ENCODE assay signal across 22 cellular contexts in genomic region chr2:134104754-134105153, GRCh38.
DNase-seq lines count a peak whose midpoint lies in the region; ATAC-seq and TF ChIP-seq lines count a peak whose summit lies in the region.
"Had no signal": no experiment of that assay in that cellular context is flagged by ENCODE, and none has a peak within 500 bp of the region (broad histone marks: within the 10 kb centered on the region; RNA-seq: fewer than 3 reads in every experiment).

No MANE protein-coding gene starts in this region.

- POLR2A ChIA-PET in GM10248 (lab: Yijun Ruan, JAX) = no interaction called here

- no peaks in the 10 kb centered on the region for H3K9me3 Mint-ChIP-seq in activated CD8-positive, alpha-beta memory T cell treated with anti-CD3 and anti-CD28 coated beads, Interleukin-2, amount 10 ng/mL, durations not matched to agents 7 days and 5 days (ENCODE audit: low read depth)
- H3K9me3 Mint-ChIP-seq in activated naive CD8-positive, alpha-beta T cell treated with anti-CD3 and anti-CD28 coated beads for 36 hours = peaks cover 6% of the 10 kb centered on the region

- H3K36me3 Mint-ChIP-seq in activated CD8-positive, alpha-beta memory T cell treated with anti-CD3 and anti-CD28 coated beads, Interleukin-2, amount 10 ng/mL, durations not matched to agents 7 days and 5 days = peaks cover 1% of the 10 kb centered on the region
- H3K36me3 Mint-ChIP-seq in activated naive CD8-positive, alpha-beta T cell treated with anti-CD3 and anti-CD28 coated beads for 36 hours = no peaks in the 10 kb centered on the region
- H3K36me3 Mint-ChIP-seq: immature natural killer cell had no signal

- no peak overlapping the region for H3K4me3 Mint-ChIP-seq in activated CD8-positive, alpha-beta memory T cell treated with anti-CD3 and anti-CD28 coated beads, Interleukin-2, amount 10 ng/mL, durations not matched to agents 7 days and 5 days
- H3K4me3 Mint-ChIP-seq in activated naive CD8-positive, alpha-beta T cell treated with anti-CD3 and anti-CD28 coated beads for 36 hours = no peak overlapping the region
- H3K4me3 Mint-ChIP-seq: H9, immature natural killer cell had no signal

- CTCF ChIA-PET in activated CD8-positive, alpha-beta memory T cell treated with anti-CD3 and anti-CD28 coated beads, Interleukin-2, amount 10 ng/mL, durations not matched to agents 7 days and 5 days (lab: Charles Lee) = interaction anchor here (0.9 to 1.8 kb wide), 3 partner anchors 14 to 307 kb away, joined by 3 to 7 read pairs (median 3); no protein-coding TSS in a partner anchor
- CTCF ChIA-PET in GM10248 (lab: Yijun Ruan, JAX) = interaction anchor here (2.0 kb wide), 1 partner anchor 307 kb away, joined by 5 read pairs; no protein-coding TSS in a partner anchor

- peaks cover 10% of the 10 kb centered on the region for H3K27me3 Mint-ChIP-seq in activated CD8-positive, alpha-beta memory T cell treated with anti-CD3 and anti-CD28 coated beads, Interleukin-2, amount 10 ng/mL, durations not matched to agents 7 days and 5 days
- H3K27me3 Mint-ChIP-seq in activated naive CD8-positive, alpha-beta T cell treated with anti-CD3 and anti-CD28 coated beads for 36 hours = no peaks in the 10 kb centered on the region

- ATAC-seq in activated CD8-positive, alpha-beta memory T cell treated with anti-CD3 and anti-CD28 coated beads, Interleukin-2, amount 10 ng/mL, durations not matched to agents 7 days and 5 days = peak; percentile 85
- ATAC-seq: A549, Right ventricle myocardium inferior had no signal

- H3K4me1 Mint-ChIP-seq in activated CD8-positive, alpha-beta memory T cell treated with anti-CD3 and anti-CD28 coated beads, Interleukin-2, amount 10 ng/mL, durations not matched to agents 7 days and 5 days = peaks cover 14% of the 10 kb centered on the region
- peaks cover 8% of the 10 kb centered on the region for H3K4me1 Mint-ChIP-seq in activated naive CD8-positive, alpha-beta T cell treated with anti-CD3 and anti-CD28 coated beads for 36 hours

- DNase-seq in activated CD8-positive, alpha-beta memory T cell treated with anti-CD3 and anti-CD28 coated beads, Interleukin-2, amount 10 ng/mL, durations not matched to agents 7 days and 5 days = peak; percentile 67
- no peak for DNase-seq in activated CD8-positive, alpha-beta memory T cell treated with anti-CD3 and anti-CD28 coated beads, Interleukin-2, amount 50 U/mL, for 48 hours
- DNase-seq in RKO (ENCODE audit: low spot score) = peak; percentile 7
- DNase-seq in activated naive CD8-positive, alpha-beta T cell treated with anti-CD3 and anti-CD28 coated beads for 36 hours = peak; percentile 18
- peak; percentile 37 for DNase-seq in stimulated activated CD4-positive, alpha-beta T cell treated with anti-CD3 and anti-CD28 coated beads, Interleukin-4, amount 100 ng/mL, for 24 hours
- no peak for DNase-seq in hepatic stellate cell (ENCODE audit: low spot score)
- no peak for DNase-seq in GM10248 (ENCODE audit: extremely low spot score)
- DNase-seq in SIG-M5 treated with dmso at 0.1 percent for 504 hours (lab: John Stamatoyannopoulos, UW; ENCODE audit: unreplicated experiment) = no peak
- DNase-seq: activated effector memory CD4-positive, alpha-beta T cell treated with anti-CD3 and anti-CD28 coated beads, Interleukin-2, amount 50 U/mL, for 16 hours; DMS153; effector CD8-positive, alpha-beta T cell; H9; head of caudate nucleus; immature natural killer cell; Kasumi-1; NCI-H1105; NCI-H2107; NCI-H524 treated with DMSO at 0.1 percent for 48 hours; nucleus accumbens; upper lobe of left lung had no signal

- no peak overlapping the region for H3K27ac Mint-ChIP-seq in activated CD8-positive, alpha-beta memory T cell treated with anti-CD3 and anti-CD28 coated beads, Interleukin-2, amount 10 ng/mL, durations not matched to agents 7 days and 5 days
- no peak overlapping the region for H3K27ac Mint-ChIP-seq in activated naive CD8-positive, alpha-beta T cell treated with anti-CD3 and anti-CD28 coated beads for 36 hours
- H3K27ac Mint-ChIP-seq: H9, immature natural killer cell had no signal

- TF ChIP-seq CTCF in GM10248 (IDR thresholded peaks at IDR 0.05; ENCODE audit: control extremely low read depth, extremely low read depth, low read depth, missing control alignments) = no peak

Comparison
In these comparisons a context has a peak if more than half of its experiments do, and no peak if none do; other contexts are left out.
1. DNase-seq: peak in activated CD8-positive, alpha-beta memory T cell treated with anti-CD3 and anti-CD28 coated beads, Interleukin-2, amount 10 ng/mL, durations not matched to agents 7 days and 5 days (single experiment), RKO (single experiment), activated naive CD8-positive, alpha-beta T cell treated with anti-CD3 and anti-CD28 coated beads for 36 hours (single experiment) and stimulated activated CD4-positive, alpha-beta T cell treated with anti-CD3 and anti-CD28 coated beads, Interleukin-4, amount 100 ng/mL, for 24 hours (single experiment); none in activated CD8-positive, alpha-beta memory T cell treated with anti-CD3 and anti-CD28 coated beads, Interleukin-2, amount 50 U/mL, for 48 hours (single experiment), hepatic stellate cell (single experiment), GM10248 (single experiment) and SIG-M5 treated with dmso at 0.1 percent for 504 hours (single experiment).